Comparison of ENCODE assay signal across 13 cellular contexts in the genomic region with DNA sequence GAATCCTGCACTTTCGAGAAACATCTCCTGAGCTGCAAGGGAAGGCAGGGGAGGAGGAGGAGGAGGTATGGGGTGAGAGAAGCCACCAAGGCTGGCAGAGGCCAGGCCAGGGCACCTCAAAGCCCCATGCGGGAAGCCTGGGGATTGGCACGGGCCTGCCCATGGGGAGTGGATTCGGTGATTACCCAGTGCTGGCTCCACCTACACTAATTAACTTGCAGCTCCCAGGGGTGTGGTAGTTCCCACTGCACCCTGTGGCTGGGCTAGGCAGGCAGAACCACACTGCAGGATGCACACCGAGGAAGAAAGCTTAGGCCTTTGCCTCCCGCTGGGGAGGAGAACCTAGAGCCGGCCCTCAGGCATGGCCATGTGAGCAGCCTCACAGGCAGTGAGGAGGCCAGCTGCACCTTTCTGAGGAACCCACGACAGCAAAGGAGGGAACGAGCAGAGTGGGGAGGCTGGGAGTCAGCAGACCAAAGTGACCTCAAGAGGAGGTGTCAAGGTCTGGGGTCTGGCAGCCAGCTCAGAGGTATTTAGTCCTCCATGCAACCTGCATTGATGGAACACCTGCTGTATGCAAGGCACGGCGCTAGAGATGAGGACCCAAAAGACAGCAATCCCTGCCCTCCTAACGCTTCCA. TPM values are rescaled to one million over a fixed set of nuclear protein-coding genes. Genes with fewer than 3 reads are reported as not detected.
"Had no signal": no experiment of that assay in that cellular context is flagged by ENCODE, and none has a peak within 500 bp of the region (broad histone marks: within the 10 kb centered on the region; RNA-seq: fewer than 3 reads in every experiment).

No MANE protein-coding gene starts in this region.

- H3K9me3 Mint-ChIP-seq: activated CD8-positive, alpha-beta T cell treated with anti-CD3 and anti-CD28 coated beads for 36 hours; nephron had no signal

- H3K36me3 ChIP-seq: adrenal gland, ovary, SJSA1, stomach had no signal

- H3K4me3 Mint-ChIP-seq: activated CD8-positive, alpha-beta T cell treated with anti-CD3 and anti-CD28 coated beads for 36 hours; nephron had no signal

- DNase-seq: activated CD4-positive, alpha-beta T cell treated with anti-CD3 and anti-CD28 coated beads for 1 hour; activated CD8-positive, alpha-beta T cell treated with anti-CD3 and anti-CD28 coated beads for 36 hours; activated naive CD4-positive, alpha-beta T cell treated with anti-CD3 and anti-CD28 coated beads, Interleukin-2, amount 50 U/mL, for 16 hours; cerebellar nuclear complex; dermis blood vessel endothelial cell; stomach; SW 1271 had no signal

- H3K9me3 ChIP-seq: adrenal gland, body of pancreas, ovary, SJSA1, stomach had no signal

- H3K27ac ChIP-seq: adrenal gland, body of pancreas, hepatocyte, ovary, SJSA1, stomach had no signal

- ATAC-seq: activated CD8-positive, alpha-beta T cell treated with anti-CD3 and anti-CD28 coated beads for 36 hours; body of pancreas had no signal

- H3K4me1 ChIP-seq: body of pancreas, SJSA1, stomach had no signal

- H3K27ac Mint-ChIP-seq: activated CD8-positive, alpha-beta T cell treated with anti-CD3 and anti-CD28 coated beads for 36 hours; nephron had no signal

- H3K27me3 ChIP-seq: adrenal gland, body of pancreas, hepatocyte, ovary, SJSA1 had no signal

- H3K4me3 ChIP-seq: adrenal gland, body of pancreas, hepatocyte, ovary, SJSA1, stomach had no signal

RNA-seq across cellular contexts. Expression of a gene that starts 27.2 kb away (rescaled TPM):
- total RNA-seq: activated CD8-positive, alpha-beta T cell treated with anti-CD3 and anti-CD28 coated beads for 36 hours; dermis blood vessel endothelial cell had no signal
